Comparison of ENCODE assay signal across 28 cellular contexts in genomic region chr9:137141050-137141810, GRCh38. TPM values are rescaled to one million over a fixed set of nuclear protein-coding genes. Genes with fewer than 3 reads are reported as not detected.
"Had no signal": no experiment of that assay in that cellular context is flagged by ENCODE, and none has a peak within 500 bp of the region (broad histone marks: within the 10 kb centered on the region; RNA-seq: fewer than 3 reads in every experiment).

No MANE protein-coding gene starts in this region.

- H3K4me3 ChIP-seq: esophagus muscularis mucosa, heart right ventricle, lower lobe of right lung, ovary, upper lobe of left lung had no signal

- H3K27ac ChIP-seq: esophagus muscularis mucosa, foreskin keratinocyte, heart right ventricle, lower lobe of right lung, ovary, upper lobe of left lung had no signal

- H3K4me1 ChIP-seq: foreskin keratinocyte had no signal

- H3K36me3 ChIP-seq: esophagus muscularis mucosa, heart right ventricle, lower lobe of right lung, ovary, upper lobe of left lung had no signal

- ATAC-seq: activated CD4-positive, alpha-beta T cell treated with anti-CD3 and anti-CD28 coated beads for 36 hours; activated CD8-positive, alpha-beta memory T cell treated with anti-CD3 and anti-CD28 coated beads, Interleukin-2, amount 10 ng/mL, durations not matched to agents 7 days and 5 days; activated CD8-positive, alpha-beta T cell treated with anti-CD3 and anti-CD28 coated beads, Interleukin-2, amount 10 ng/mL, durations not matched to agents 7 days and 5 days; activated T-cell treated with anti-CD3 and anti-CD28 coated beads, Interleukin-2, amount 50 U/mL, for 72 hours; foreskin keratinocyte; left lobe of liver; lower lobe of right lung; sciatic nerve; stimulated activated effector memory CD8-positive, alpha-beta T cell treated with anti-CD3 and anti-CD28 coated beads, Interleukin-12 subunit alpha, Interleukin-12 subunit beta, amount 100 ng/mL, for 72 hours had no signal

- DNase-seq: activated B cell treated with CpG ODN at 0.5 μM for 24 hours; activated CD4-positive, alpha-beta T cell treated with anti-CD3 and anti-CD28 coated beads for 36 hours; activated CD8-positive, alpha-beta memory T cell treated with anti-CD3 and anti-CD28 coated beads, Interleukin-2, amount 10 ng/mL, durations not matched to agents 7 days and 5 days; activated CD8-positive, alpha-beta T cell treated with anti-CD3 and anti-CD28 coated beads, Interleukin-2, amount 10 ng/mL, durations not matched to agents 7 days and 5 days; activated naive CD4-positive, alpha-beta T cell; activated T-cell treated with anti-CD3 and anti-CD28 coated beads, Interleukin-2, amount 50 U/mL, for 72 hours; aorta; effector CD4-positive, alpha-beta T cell; foreskin keratinocyte; heart right ventricle; kidney glomerular epithelial cell; lower lobe of right lung; mesendoderm; natural killer cell; ovary; small intestine; stimulated activated CD4-positive, alpha-beta T cell treated with anti-CD3 and anti-CD28 coated beads, Interleukin-4, amount 100 ng/mL, for 24 hours had no signal

- H3K9me3 ChIP-seq: esophagus muscularis mucosa, heart right ventricle, lower lobe of right lung, ovary, upper lobe of left lung had no signal

RNA-seq across cellular contexts. Expression of gene GRIN1, which starts 2.3 kb away (rescaled TPM):
- total RNA-seq: activated CD8-positive, alpha-beta memory T cell treated with anti-CD3 and anti-CD28 coated beads, Interleukin-2, amount 10 ng/mL, durations not matched to agents 7 days and 5 days; activated CD8-positive, alpha-beta T cell treated with anti-CD3 and anti-CD28 coated beads, Interleukin-2, amount 10 ng/mL, durations not matched to agents 7 days and 5 days; aorta; cardiac septum; heart right ventricle; left lobe of liver; mononuclear cell; natural killer cell; sciatic nerve; subcutaneous adipose tissue had no signal

RNA-seq across cellular contexts. Expression of gene LRRC26, which starts 28.6 kb away (rescaled TPM):
- total RNA-seq: activated CD4-positive, alpha-beta T cell treated with anti-CD3 and anti-CD28 coated beads for 36 hours; activated CD8-positive, alpha-beta T cell treated with anti-CD3 and anti-CD28 coated beads, Interleukin-2, amount 10 ng/mL, durations not matched to agents 7 days and 5 days; activated T-cell treated with anti-CD3 and anti-CD28 coated beads, Interleukin-2, amount 50 U/mL, for 72 hours; aorta; cardiac septum; esophagus muscularis mucosa; foreskin keratinocyte; heart right ventricle; left lobe of liver; natural killer cell; renal cortical epithelial cell; sciatic nerve; subcutaneous adipose tissue; T-helper 2 cell treated with Interferon-gamma antibody and Interleukin-4, amounts not matched to agents 100 ng/mL and 5 ng/mL, for 36 hours had no signal

RNA-seq across cellular contexts. Expression of gene TMEM210, which starts 30.6 kb away (rescaled TPM):
- total RNA-seq: activated B cell treated with CpG ODN at 0.5 μM for 24 hours; activated CD4-positive, alpha-beta T cell treated with anti-CD3 and anti-CD28 coated beads for 36 hours; activated CD8-positive, alpha-beta memory T cell treated with anti-CD3 and anti-CD28 coated beads, Interleukin-2, amount 10 ng/mL, durations not matched to agents 7 days and 5 days; aorta; cardiac septum; esophagus muscularis mucosa; foreskin keratinocyte; heart right ventricle; left lobe of liver; lower lobe of right lung; mononuclear cell; natural killer cell; ovary; progenitor cell of endocrine pancreas; renal cortical epithelial cell; sciatic nerve; subcutaneous adipose tissue; T-helper 2 cell treated with Interferon-gamma antibody and Interleukin-4, amounts not matched to agents 100 ng/mL and 5 ng/mL, for 36 hours; upper lobe of left lung had no signal
